ENCODE assay signal across 21 cellular contexts in genomic region chr3:132342615-132343014, GRCh38. TPM values are rescaled to one million over a fixed set of nuclear protein-coding genes. Genes with fewer than 3 reads are reported as not detected.
A peak's percentile ranks its signal among the peaks of the same experiment; 100 is the strongest.
DNase-seq lines count a peak whose midpoint lies in the region; ATAC-seq and TF ChIP-seq lines count a peak whose summit lies in the region.
"Had no signal": no experiment of that assay in that cellular context is flagged by ENCODE, and none has a peak within 500 bp of the region (broad histone marks: within the 10 kb centered on the region; RNA-seq: fewer than 3 reads in every experiment).

No MANE protein-coding gene starts in this region.

- H3K27ac ChIP-seq in right cardiac atrium (ENCODE audit: low read length) (no peak overlapping the region), SK-N-MC (no peak overlapping the region)
- H3K27ac ChIP-seq: BLaER1, coronary artery, psoas muscle had no signal

- H3K9me3 Mint-ChIP-seq in mesothelial cell of epicardium: no peaks in the 10 kb centered on the region
- no peaks in the 10 kb centered on the region for H3K9me3 Mint-ChIP-seq in activated T-helper 17 cell treated with anti-CD3 and anti-CD28 coated beads, Interleukin-2, amount 50 U/mL, for 72 hours
- H3K9me3 Mint-ChIP-seq: activated CD4-positive, alpha-beta memory T cell treated with anti-CD3 and anti-CD28 coated beads, Interleukin-2, amount 10 ng/mL, durations not matched to agents 7 days and 5 days; activated naive CD4-positive, alpha-beta T cell treated with anti-CD3 and anti-CD28 coated beads, Interleukin-2, amount 50 U/mL, for 72 hours; activated T-helper 2 cell treated with anti-CD3 and anti-CD28 coated beads, Interferon-gamma antibody, Interleukin-2, Interleukin-4, amounts not matched to agents 10 μg/mL and 5 μg/mL and 100 μg/mL, durations not matched to agents 14 hours and 24 hours and 36 hours; IgD-negative memory B cell; T-cell had no signal

- peak overlapping the region; percentile 35 for H3K4me3 Mint-ChIP-seq in mesothelial cell of epicardium
- no peak overlapping the region for H3K4me3 Mint-ChIP-seq in activated T-helper 17 cell treated with anti-CD3 and anti-CD28 coated beads, Interleukin-2, amount 50 U/mL, for 72 hours
- H3K4me3 Mint-ChIP-seq: activated CD4-positive, alpha-beta memory T cell treated with anti-CD3 and anti-CD28 coated beads, Interleukin-2, amount 10 ng/mL, durations not matched to agents 7 days and 5 days; IgD-negative memory B cell; T-cell had no signal

- no peaks in the 10 kb centered on the region for H3K9me3 ChIP-seq in right cardiac atrium (ENCODE audit: control insufficient read depth, low read length)
- no peaks in the 10 kb centered on the region for H3K9me3 ChIP-seq in SK-N-MC (ENCODE audit: low read depth, low read length)
- H3K9me3 ChIP-seq: BLaER1, Caco-2, psoas muscle had no signal

- H3K4me1 ChIP-seq in right cardiac atrium (ENCODE audit: control insufficient read depth, insufficient read depth, low read length): no peaks in the 10 kb centered on the region
- H3K4me1 ChIP-seq: BLaER1, Caco-2 had no signal

- no peaks in the 10 kb centered on the region for H3K27me3 ChIP-seq in right cardiac atrium (ENCODE audit: control insufficient read depth, insufficient read depth)
- H3K27me3 ChIP-seq: BLaER1 had no signal

- H3K27me3 Mint-ChIP-seq in mesothelial cell of epicardium (ENCODE audit: low read depth): no peaks in the 10 kb centered on the region
- peaks cover 8% of the 10 kb centered on the region for H3K27me3 Mint-ChIP-seq in activated T-helper 17 cell treated with anti-CD3 and anti-CD28 coated beads, Interleukin-2, amount 50 U/mL, for 72 hours

- H3K36me3 Mint-ChIP-seq in mesothelial cell of epicardium: peaks cover 4% of the 10 kb centered on the region
- no peaks in the 10 kb centered on the region for H3K36me3 Mint-ChIP-seq in activated T-helper 17 cell treated with anti-CD3 and anti-CD28 coated beads, Interleukin-2, amount 50 U/mL, for 72 hours (ENCODE audit: low read depth)
- H3K36me3 Mint-ChIP-seq: activated naive CD4-positive, alpha-beta T cell treated with anti-CD3 and anti-CD28 coated beads, Interleukin-2, amount 50 U/mL, for 72 hours; IgD-negative memory B cell; T-cell had no signal

- no peaks in the 10 kb centered on the region for H3K36me3 ChIP-seq in SK-N-MC (ENCODE audit: insufficient read depth, low read length)
- H3K36me3 ChIP-seq: BLaER1 had no signal

- peak overlapping the region; percentile 40 for H3K9ac ChIP-seq in SK-N-MC (ENCODE audit: insufficient read length)
- H3K9ac ChIP-seq: BLaER1 had no signal

- H3K4me1 Mint-ChIP-seq in mesothelial cell of epicardium: peaks cover 13% of the 10 kb centered on the region
- no peaks in the 10 kb centered on the region for H3K4me1 Mint-ChIP-seq in activated T-helper 17 cell treated with anti-CD3 and anti-CD28 coated beads, Interleukin-2, amount 50 U/mL, for 72 hours

- H3K4me3 ChIP-seq in right cardiac atrium (ENCODE audit: low read length) (peak overlapping the region; percentile 32), SK-N-MC (peak overlapping the region; percentile 59)
- H3K4me3 ChIP-seq: BLaER1, coronary artery, psoas muscle had no signal

- intact Hi-C loops in right cardiac atrium (cut with DNase I): loop anchor here in 3 of 4 donors (2.0 to 5.0 kb wide), 3 partner anchors 85 to 90 kb away; no protein-coding TSS in a partner anchor
- intact Hi-C loops in cardiac septum (cut with DNase I): loop anchor here (2.0 kb wide), 1 partner anchor 88 kb away; no protein-coding TSS in a partner anchor

- H3K27ac Mint-ChIP-seq in mesothelial cell of epicardium: no peak overlapping the region
- no peak overlapping the region for H3K27ac Mint-ChIP-seq in activated T-helper 17 cell treated with anti-CD3 and anti-CD28 coated beads, Interleukin-2, amount 50 U/mL, for 72 hours
- H3K27ac Mint-ChIP-seq: activated CD4-positive, alpha-beta memory T cell treated with anti-CD3 and anti-CD28 coated beads, Interleukin-2, amount 10 ng/mL, durations not matched to agents 7 days and 5 days; activated naive CD4-positive, alpha-beta T cell treated with anti-CD3 and anti-CD28 coated beads, Interleukin-2, amount 50 U/mL, for 72 hours; activated T-helper 2 cell treated with anti-CD3 and anti-CD28 coated beads, Interferon-gamma antibody, Interleukin-2, Interleukin-4, amounts not matched to agents 10 μg/mL and 5 μg/mL and 100 μg/mL, durations not matched to agents 14 hours and 24 hours and 36 hours; IgD-negative memory B cell; T-cell had no signal

- no peak for DNase-seq in right cardiac atrium
- DNase-seq in cardiac septum (ENCODE audit: low spot score): no peak
- DNase-seq in SK-N-MC (ENCODE audit: low read depth, low spot score): no peak
- DNase-seq in mesothelial cell of epicardium (ENCODE audit: low spot score in 2 of 2, unreplicated experiment in 2 of 2): no peak
- DNase-seq in cerebellum (ENCODE audit: low spot score): no peak
- DNase-seq in activated CD8-positive, alpha-beta memory T cell treated with anti-CD3 and anti-CD28 coated beads, Interleukin-2, amount 50 U/mL, for 48 hours: no peak
- DNase-seq: activated CD4-positive, CD25-positive, alpha-beta regulatory T cell treated with anti-CD3 and anti-CD28 coated beads, Interleukin-2, amount 50 U/mL, for 72 hours; psoas muscle; stimulated activated naive CD4-positive, alpha-beta T cell treated with Interleukin-2 at 50 U/mL for 16 hours had no signal

- WGBS in right cardiac atrium: 69% methylated on average over 2 of the region's 2 CpGs

- ATAC-seq in right cardiac atrium (no peak), HG02852 (IDR thresholded peaks at IDR 0.05; ENCODE audit: unreplicated experiment) (no peak)
- ATAC-seq in activated T-helper 17 cell treated with anti-CD3 and anti-CD28 coated beads, Interleukin-2, amount 50 U/mL, for 72 hours (replicated peaks): no peak
- ATAC-seq: T-cell had no signal

- no peak for TF ChIP-seq CTCF in mesothelial cell of epicardium (IDR thresholded peaks at IDR 0.05; ENCODE audit: unreplicated experiment)

RNA-seq across cellular contexts. Expression of gene ACP3, which starts 25.4 kb away (rescaled TPM):
- total RNA-seq in right cardiac atrium: 1 to 10 TPM; 1.0 to 2.3 (median 1.6) TPM
- polyA plus RNA-seq in right cardiac atrium: 0.41 TPM
- total RNA-seq in cardiac septum: 0.78 TPM
- total RNA-seq in mesothelial cell of epicardium: 25.5 to 28.0 TPM (median 27.8 TPM) in 3 replicates
- total RNA-seq in cerebellum: 0.91 TPM
- not detected for total RNA-seq in activated T-helper 17 cell treated with anti-CD3 and anti-CD28 coated beads, Interleukin-2, amount 50 U/mL, for 72 hours
- total RNA-seq: A172; activated CD4-positive, alpha-beta memory T cell treated with anti-CD3 and anti-CD28 coated beads, Interleukin-2, amount 10 ng/mL, durations not matched to agents 7 days and 5 days; activated naive CD4-positive, alpha-beta T cell treated with anti-CD3 and anti-CD28 coated beads, Interleukin-2, amount 50 U/mL, for 72 hours; activated T-helper 2 cell treated with anti-CD3 and anti-CD28 coated beads, Interferon-gamma antibody, Interleukin-2, Interleukin-4, amounts not matched to agents 10 μg/mL and 5 μg/mL and 100 μg/mL, durations not matched to agents 14 hours and 24 hours and 36 hours; frontal cortex; T-cell had no signal
